ENCODE assay signal across 8 cellular contexts in the genomic region with DNA sequence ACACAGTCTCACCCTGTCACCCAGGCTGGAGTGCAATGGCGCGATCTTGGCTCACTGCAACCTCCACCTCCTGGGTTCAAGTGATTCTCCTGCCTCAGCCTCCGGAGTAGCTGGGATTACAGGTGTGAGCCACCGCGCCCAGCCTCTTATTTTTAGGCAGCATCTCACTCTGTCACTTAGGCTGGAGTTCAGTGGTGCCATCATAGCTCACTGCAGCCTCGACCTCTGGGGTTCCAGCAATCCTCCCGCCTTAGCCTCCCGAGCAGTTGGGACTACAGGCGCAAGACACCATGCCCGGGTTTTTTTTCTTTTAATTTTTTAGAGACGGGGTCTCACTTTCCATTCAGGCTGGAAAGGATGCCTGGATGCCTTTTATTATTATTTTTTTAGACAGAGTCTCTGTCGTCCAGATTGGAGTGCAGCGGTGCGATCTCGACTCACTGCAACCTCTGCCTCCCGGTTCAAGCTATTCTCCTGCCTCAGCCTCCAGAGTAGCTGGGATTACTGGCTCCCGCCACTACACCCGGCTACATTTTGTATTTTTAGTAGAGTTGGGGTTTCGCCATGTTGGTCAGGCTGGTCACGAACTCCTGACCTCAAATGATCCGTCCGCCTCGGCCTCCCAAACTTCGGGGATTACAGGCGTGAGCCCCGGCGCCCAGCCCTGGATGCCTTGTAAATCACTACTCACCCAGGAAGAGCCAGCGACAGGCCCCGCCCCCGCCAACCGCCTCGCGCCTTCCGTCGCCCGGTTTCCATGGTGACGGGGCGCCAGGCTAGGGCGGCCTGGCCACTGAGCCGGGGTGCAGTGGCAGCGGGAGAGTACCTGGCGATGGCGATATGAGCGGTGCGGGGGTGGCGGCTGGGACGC. TPM values are rescaled to one million over a fixed set of nuclear protein-coding genes. Genes with fewer than 3 reads are reported as not detected.
A peak's percentile ranks its signal among the peaks of the same experiment; 100 is the strongest.
DNase-seq lines count a peak whose midpoint lies in the region; ATAC-seq and TF ChIP-seq lines count a peak whose summit lies in the region.
"Not testable (repeated sequence)": the region's sequence is repeated elsewhere in the genome, so short reads cannot be mapped to it uniquely, and the experiment has no call there.

CCDC74A (plus strand) TSS at position 758 of the 871 bp plus-strand sequence; CDS start at position 841, 83 bp downstream.

- not testable (repeated sequence) for H3K4me1 Mint-ChIP-seq in Caco-2 (ENCODE audit: low read depth, unreplicated experiment)
- H3K4me1 Mint-ChIP-seq in effector memory CD8-positive, alpha-beta T cell (ENCODE audit: low read depth in 2 of 2), result peaks cover 11 to 15% of the 10 kb centered on the region in 2 donors

- H3K9me3 Mint-ChIP-seq in Caco-2 (ENCODE audit: unreplicated experiment); effector memory CD8-positive, alpha-beta T cell: not testable (repeated sequence)

- H3K27ac Mint-ChIP-seq in Caco-2 (ENCODE audit: unreplicated experiment), result peak within 1 kb of the TSS; percentile 49
- peak within 1 kb of the TSS; percentile 85 to 88 for H3K27ac Mint-ChIP-seq in effector memory CD8-positive, alpha-beta T cell

- peak; percentile 84 for ATAC-seq in GM21576 (IDR thresholded peaks at IDR 0.05; ENCODE audit: unreplicated experiment)
- peak; percentile 93 for ATAC-seq in effector memory CD8-positive, alpha-beta T cell (replicated peaks)

- H3K4me3 ChIP-seq in Caco-2 (ENCODE audit: low read depth, low read length) (peak within 1 kb of the TSS; percentile 41), NT2/D1 (ENCODE audit: insufficient read length, low read depth) (peak within 1 kb of the TSS; percentile 47)

- DNase-seq in Caco-2 (peak; percentile 79), HT-29 (ENCODE audit: low spot score) (peak; percentile 66), NT2/D1 (ENCODE audit: low read depth, low spot score) (peak; percentile 57), mesenteric fat pad (ENCODE audit: low spot score) (peak; percentile 89)
- peak; percentile 29 to 74 (median 41) for DNase-seq in activated CD8-positive, alpha-beta memory T cell treated with anti-CD3 and anti-CD28 coated beads for 48 hours (ENCODE audit: low read depth in 2 of 3, low spot score in 2 of 3)
- DNase-seq in effector memory CD8-positive, alpha-beta T cell, result peak; percentile 72 to 80 (median 77)
- DNase-seq in stimulated activated CD8-positive, alpha-beta memory T cell treated with anti-CD3 and anti-CD28 coated beads, Interleukin-12 subunit alpha, Interleukin-12 subunit beta, amount 100 ng/mL, for 24 hours (ENCODE audit: extremely low read depth), result peak; percentile 52

- intact Hi-C loops in Caco-2 (cut with micrococcal nuclease; ENCODE audit: unreplicated experiment), result loop anchor here (10.0 kb wide), 1 partner anchor 373 kb away; no protein-coding TSS in a partner anchor

- not testable (repeated sequence) for H3K27me3 Mint-ChIP-seq in Caco-2 (ENCODE audit: insufficient read depth, unreplicated experiment); effector memory CD8-positive, alpha-beta T cell

- BruUV-seq in Caco-2 (replicated peaks; lab: Mats Ljungman, UMichigan), result not testable (repeated sequence)

- H3K9me3 ChIP-seq in Caco-2; NT2/D1 (ENCODE audit: insufficient read depth, low read length): not testable (repeated sequence)

- not testable (repeated sequence) for H3K36me3 Mint-ChIP-seq in Caco-2 (ENCODE audit: insufficient read depth, unreplicated experiment)
- peaks cover 11% of the 10 kb centered on the region for H3K36me3 Mint-ChIP-seq in effector memory CD8-positive, alpha-beta T cell (ENCODE audit: insufficient read depth)

- not testable (repeated sequence) for TF ChIP-seq CTCF in Caco-2 (IDR thresholded peaks at IDR 0.05; ENCODE audit: insufficient read depth in 1 of 2, low read depth in 1 of 2, low read length in 1 of 2, severe bottlenecking in 1 of 2, unreplicated experiment in 1 of 2)

- peak within 1 kb of the TSS; percentile 75 for H3K4me3 Mint-ChIP-seq in Caco-2 (ENCODE audit: unreplicated experiment)
- H3K4me3 Mint-ChIP-seq in effector memory CD8-positive, alpha-beta T cell, result peak within 1 kb of the TSS; percentile 88 to 92

- not testable (repeated sequence) for H3K27me3 ChIP-seq in Caco-2 (replicated peaks; ENCODE audit: control insufficient read depth, insufficient read depth, low read length); NT2/D1 (ENCODE audit: insufficient read depth, insufficient read length)

- POLR2A ChIA-PET in Caco-2 (lab: Charles Lee), result not testable (repeated sequence)

- H3K4me1 ChIP-seq in Caco-2; NT2/D1 (ENCODE audit: insufficient read depth, insufficient read length): not testable (repeated sequence)

- H3K36me3 ChIP-seq in Caco-2 (ENCODE audit: control insufficient read depth, insufficient read depth, low read length); NT2/D1 (ENCODE audit: insufficient read depth, insufficient read length, low read length): not testable (repeated sequence)

- H3K9ac ChIP-seq in NT2/D1 (ENCODE audit: insufficient read length, low read depth), result peak within 1 kb of the TSS; percentile 61

- CTCF ChIA-PET in Caco-2 (lab: Charles Lee), result not testable (repeated sequence)

RNA-seq across cellular contexts. Expression of gene CCDC74A, which starts in this region (rescaled TPM):
- 0.36 TPM in 1 of 2 replicates, not detected in the other for total RNA-seq in Caco-2 (2022)
- total RNA-seq in HT-29 (2014; rRNA removed; shearing (Covaris generic)), result 5.4 and 5.6 TPM in 2 replicates
- 0.96 TPM for total RNA-seq in mesenteric fat pad

Comparison
In these comparisons a context has a peak if more than half of its experiments do, and no peak if none do; other contexts are left out.
1. Peak in every context shown above with its lines: DNase-seq, ATAC-seq and H3K4me3 ChIP-seq.
2. Peak in DNase-seq and H3K4me3 ChIP-seq in Caco-2; RNA of the gene not detected or under 1 TPM.
3. Peak in DNase-seq in mesenteric fat pad; RNA of the gene not detected or under 1 TPM.